In genomic region chr15:60116456-60117089, GRCh38 we compare ENCODE assay signal across 25 cellular contexts.
DNase-seq lines count a peak whose midpoint lies in the region; ATAC-seq and TF ChIP-seq lines count a peak whose summit lies in the region.
"Had no signal": no experiment of that assay in that cellular context is flagged by ENCODE, and none has a peak within 500 bp of the region (broad histone marks: within the 10 kb centered on the region; RNA-seq: fewer than 3 reads in every experiment).

No MANE protein-coding gene starts in this region.

- no peak for ATAC-seq in GM18861 (IDR thresholded peaks at IDR 0.05; ENCODE audit: unreplicated experiment)
- ATAC-seq: CD8-positive, alpha-beta T cell had no signal

- peak; percentile 41 for DNase-seq in NCI-H748 (lab: John Stamatoyannopoulos, UW; ENCODE audit: unreplicated experiment)
- no peak for DNase-seq in NCI-H748 treated with DMSO at 0.1 percent for 48 hours (lab: John Stamatoyannopoulos, UW)
- DNase-seq in adipocyte (ENCODE audit: low read depth) = peak; percentile 1
- no peak for DNase-seq in neural crest cell (ENCODE audit: low read depth, low spot score)
- DNase-seq in medulla oblongata (ENCODE audit: extremely low spot score) = no peak
- DNase-seq in Kasumi-1 (lab: John Stamatoyannopoulos, UW) = no peak
- DNase-seq: activated CD4-positive, alpha-beta T cell treated with anti-CD3 and anti-CD28 coated beads, Interleukin-2, amount 50 U/mL, for 4 hours; CD8-positive, alpha-beta T cell; left ventricle myocardium inferior; naive B cell; NCI-H1105; NCI-H2081 treated with DMSO at 0.1 percent for 48 hours; stimulated activated naive CD4-positive, alpha-beta T cell treated with Interleukin-2 at 50 U/mL for 16 hours; uterus had no signal

- no peaks in the 10 kb centered on the region for H3K36me3 Mint-ChIP-seq in neural crest cell (ENCODE audit: low read depth)
- H3K36me3 Mint-ChIP-seq: activated naive CD4-positive, alpha-beta T cell treated with anti-CD3 and anti-CD28 coated beads, Interleukin-2, amount 50 U/mL, for 24 hours; CD8-positive, alpha-beta T cell; IgD-negative memory B cell; mesothelial cell of epicardium; naive B cell had no signal

- 60% methylated on average over 2 of the region's 3 CpGs for WGBS in HUES64

- no peaks in the 10 kb centered on the region for H3K9me3 ChIP-seq in HUES64 (ENCODE audit: insufficient read depth, low read depth, low read length)
- no peaks in the 10 kb centered on the region for H3K9me3 ChIP-seq in adipocyte (ENCODE audit: control insufficient read depth, low read length)
- H3K9me3 ChIP-seq: ascending aorta, left ventricle myocardium inferior, thoracic aorta, uterus had no signal

- H3K27ac Mint-ChIP-seq in neural crest cell (ENCODE audit: unreplicated experiment) = peak overlapping the region; percentile 29
- H3K27ac Mint-ChIP-seq: activated naive CD4-positive, alpha-beta T cell treated with anti-CD3 and anti-CD28 coated beads, Interleukin-2, amount 50 U/mL, for 24 hours; B cell; CD8-positive, alpha-beta T cell; mesothelial cell of epicardium had no signal

- H3K27me3 Mint-ChIP-seq in neural crest cell (ENCODE audit: low read depth) = peaks cover 41% of the 10 kb centered on the region
- H3K27me3 Mint-ChIP-seq: activated naive CD4-positive, alpha-beta T cell treated with anti-CD3 and anti-CD28 coated beads, Interleukin-2, amount 50 U/mL, for 24 hours had no signal

- no peak for TF ChIP-seq CTCF in neural crest cell (conservative IDR thresholded peaks at IDR 0.05)

- peaks cover 4% of the 10 kb centered on the region for H3K9me3 Mint-ChIP-seq in neural crest cell
- H3K9me3 Mint-ChIP-seq: activated naive CD4-positive, alpha-beta T cell treated with anti-CD3 and anti-CD28 coated beads, Interleukin-2, amount 50 U/mL, for 24 hours; activated T-helper 2 cell treated with anti-CD3 and anti-CD28 coated beads, Interferon-gamma antibody, Interleukin-2, Interleukin-4, amounts not matched to agents 10 μg/mL and 5 μg/mL and 100 μg/mL, durations not matched to agents 14 hours and 24 hours and 36 hours; CD8-positive, alpha-beta T cell; central memory CD8-positive, alpha-beta T cell; IgD-negative memory B cell; mesothelial cell of epicardium; naive B cell had no signal

- no peak overlapping the region for H3K27ac ChIP-seq in HUES64 (ENCODE audit: low read depth, low read length)
- H3K27ac ChIP-seq: ascending aorta, GM23248, left ventricle myocardium inferior, thoracic aorta, uterus had no signal

- peaks cover 47% of the 10 kb centered on the region for H3K4me1 Mint-ChIP-seq in neural crest cell
- H3K4me1 Mint-ChIP-seq: B cell; central memory CD8-positive, alpha-beta T cell; naive B cell had no signal

- H3K4me3 Mint-ChIP-seq in neural crest cell = no peak overlapping the region
- H3K4me3 Mint-ChIP-seq: activated naive CD4-positive, alpha-beta T cell treated with anti-CD3 and anti-CD28 coated beads, Interleukin-2, amount 50 U/mL, for 24 hours; B cell; CD8-positive, alpha-beta T cell; central memory CD8-positive, alpha-beta T cell; IgD-negative memory B cell; mesothelial cell of epicardium; naive B cell had no signal

- H3K4me1 ChIP-seq in HUES64 (ENCODE audit: insufficient read depth, low read length) = peaks cover 63% of the 10 kb centered on the region
- H3K4me1 ChIP-seq in adipocyte (ENCODE audit: control insufficient read depth, insufficient read depth, low read length) = peaks cover 7% of the 10 kb centered on the region
- H3K4me1 ChIP-seq: ascending aorta, left ventricle myocardium inferior, uterus had no signal

- H3K4me3 ChIP-seq in HUES64 (ENCODE audit: low read length) (peak overlapping the region; percentile 50; the same call in 1 of the 2 replicates), adipocyte (ENCODE audit: low read length) (no peak overlapping the region)
- H3K4me3 ChIP-seq: ascending aorta, GM23248, left ventricle myocardium inferior, thoracic aorta, uterus had no signal

- no peaks in the 10 kb centered on the region for H3K36me3 ChIP-seq in HUES64 (ENCODE audit: insufficient read depth, low read length)
- no peaks in the 10 kb centered on the region for H3K36me3 ChIP-seq in adipocyte (ENCODE audit: control insufficient read depth, insufficient read depth, low read length, severe bottlenecking)
- H3K36me3 ChIP-seq: ascending aorta, left ventricle myocardium inferior, thoracic aorta, uterus had no signal

- H3K27me3 ChIP-seq in HUES64 (ENCODE audit: insufficient read depth, low read length) = peaks cover 8% of the 10 kb centered on the region
- H3K27me3 ChIP-seq in adipocyte (replicated peaks; ENCODE audit: control insufficient read depth, insufficient read depth, low read length) = peaks cover 26% of the 10 kb centered on the region
- H3K27me3 ChIP-seq: ascending aorta, uterus had no signal

- H3K9ac ChIP-seq in HUES64 (ENCODE audit: low read depth, low read length) (no peak overlapping the region), adipocyte (ENCODE audit: low read length) (no peak overlapping the region)
- H3K9ac ChIP-seq: GM23248 had no signal

Comparison
In these comparisons a context has a peak if more than half of its experiments do, and no peak if none do; other contexts are left out.
1. DNase-seq: peak in NCI-H748 (single experiment) and adipocyte (single experiment); none in NCI-H748 treated with DMSO at 0.1 percent for 48 hours (single experiment), neural crest cell (single experiment), medulla oblongata (single experiment) and Kasumi-1 (0 of 2).